Comparison of ENCODE assay signal across 8 cellular contexts in genomic region chr6:30101939-30102700, GRCh38. TPM values are rescaled to one million over a fixed set of nuclear protein-coding genes. Genes with fewer than 3 reads are reported as not detected.
DNase-seq lines count a peak whose midpoint lies in the region; ATAC-seq and TF ChIP-seq lines count a peak whose summit lies in the region.

No MANE protein-coding gene starts in this region.

- peak overlapping the region; percentile 43 to 50 for H3K4me3 ChIP-seq in foreskin fibroblast (ENCODE audit: low read depth in 1 of 2, low read length in 2 of 2)

- DNase-seq in NCI-H187 (lab: John Stamatoyannopoulos, UW) (peak; percentile 49 to 55), NCI-H187 treated with DMSO at 0.1 percent for 48 hours (lab: John Stamatoyannopoulos, UW) (no peak), HT1080 (ENCODE audit: low read depth) (peak; percentile 75), SHP77 (lab: John Stamatoyannopoulos, UW) (peak; percentile 62 to 76), foreskin fibroblast (peak; percentile 86 to 94), nephron progenitor cell (peak; percentile 94)
- DNase-seq in activated gamma-delta T cell treated with anti-CD3 and anti-CD28 coated beads, Interleukin-2, amount 50 U/mL, for 16 hours (ENCODE audit: low read depth) = peak; percentile 34
- DNase-seq in stimulated activated naive CD8-positive, alpha-beta T cell treated with anti-CD3 and anti-CD28 coated beads, Interleukin-15, Interleukin-2, amounts not matched to agents 100 U/mL and 50 U/mL, for 24 hours = peak; percentile 87

- H3K27me3 Mint-ChIP-seq in nephron progenitor cell (ENCODE audit: low read depth, poor library complexity) = peaks cover 98% of the 10 kb centered on the region

- H3K4me1 Mint-ChIP-seq in nephron progenitor cell = peaks cover 33% of the 10 kb centered on the region

- no peak overlapping the region for H3K27ac Mint-ChIP-seq in nephron progenitor cell

- no peaks in the 10 kb centered on the region for H3K36me3 Mint-ChIP-seq in nephron progenitor cell (ENCODE audit: low read depth)

- H3K4me3 Mint-ChIP-seq in nephron progenitor cell = peak overlapping the region; percentile 79

- no peaks in the 10 kb centered on the region for H3K9me3 Mint-ChIP-seq in nephron progenitor cell

- peak; percentile 75 for ATAC-seq in stimulated activated naive CD8-positive, alpha-beta T cell treated with anti-CD3 and anti-CD28 coated beads, Interleukin-15, Interleukin-2, amounts not matched to agents 100 U/mL and 50 U/mL, for 24 hours

- TF ChIP-seq CTCF in foreskin fibroblast (IDR thresholded peaks at IDR 0.05; ENCODE audit: low read depth, low read length) (no peak), nephron progenitor cell (IDR thresholded peaks at IDR 0.05) (no peak)

RNA-seq across cellular contexts. Expression of gene TRIM31, which starts 10.8 kb away (rescaled TPM):
- 0.03 TPM in 1 of 2 replicates, not detected in the other for total RNA-seq in HT1080 (2014; rRNA removed; shearing (Covaris generic))
- polyA plus RNA-seq in HT1080 (2015; cell fraction: cytosol; rRNA removed) = not detected in 2 replicates
- polyA plus RNA-seq in HT1080 (2015; cell fraction: nucleus; rRNA removed) = not detected in 2 replicates

RNA-seq across cellular contexts. Expression of gene RNF39, which starts 26.6 kb away (rescaled TPM):
- total RNA-seq in HT1080 (2014; rRNA removed; shearing (Covaris generic)) = 0.06 TPM in 1 of 2 replicates, not detected in the other
- polyA plus RNA-seq in HT1080 (2015; cell fraction: cytosol; rRNA removed) = not detected in 2 replicates
- polyA plus RNA-seq in HT1080 (2015; cell fraction: nucleus; rRNA removed) = not detected in 2 replicates

RNA-seq across cellular contexts. Expression of gene TRIM40, which starts 33.8 kb away (rescaled TPM):
- not detected in 2 replicates for total RNA-seq in HT1080 (2014; rRNA removed; shearing (Covaris generic))
- polyA plus RNA-seq in HT1080 (2015; cell fraction: cytosol; rRNA removed) = not detected in 2 replicates
- not detected in 2 replicates for polyA plus RNA-seq in HT1080 (2015; cell fraction: nucleus; rRNA removed)

RNA-seq across cellular contexts. Expression of gene PPP1R11, which starts 35.1 kb away (rescaled TPM):
- total RNA-seq in HT1080 (2014; rRNA removed; shearing (Covaris generic)) = 36.7 and 43.5 TPM in 2 replicates
- polyA plus RNA-seq in HT1080 (2015; cell fraction: cytosol; rRNA removed) = 61.4 and 62.3 TPM in 2 replicates
- 39.0 and 41.1 TPM in 2 replicates for polyA plus RNA-seq in HT1080 (2015; cell fraction: nucleus; rRNA removed)

RNA-seq across cellular contexts. Expression of gene POLR1H, which starts 41.1 kb away (rescaled TPM):
- total RNA-seq in HT1080 (2014; rRNA removed; shearing (Covaris generic)) = 56.6 and 62.5 TPM in 2 replicates
- polyA plus RNA-seq in HT1080 (2015; cell fraction: cytosol; rRNA removed) = 50.6 and 55.5 TPM in 2 replicates
- polyA plus RNA-seq in HT1080 (2015; cell fraction: nucleus; rRNA removed) = 28.9 and 32.4 TPM in 2 replicates
